In genomic region chr2:122734756-122735155, GRCh38 we compare ENCODE assay signal across 18 cellular contexts.
DNase-seq lines count a peak whose midpoint lies in the region; ATAC-seq and TF ChIP-seq lines count a peak whose summit lies in the region.
"Had no signal": no experiment of that assay in that cellular context is flagged by ENCODE, and none has a peak within 500 bp of the region (broad histone marks: within the 10 kb centered on the region; RNA-seq: fewer than 3 reads in every experiment).

No MANE protein-coding gene starts in this region.

- in situ Hi-C loops in KBM-7 (cut with MboI; ENCODE audit: low pct_unique_long_range_greater_than_20kb, low sequenced_read_pairs) = no loop called here

- H3K4me3 ChIP-seq in kidney epithelial cell (ENCODE audit: low read depth, low read length) = no peak overlapping the region
- no peak overlapping the region for H3K4me3 ChIP-seq in SJCRH30
- H3K4me3 ChIP-seq: uterus had no signal

- H3K9me3 ChIP-seq in SJCRH30 (replicated peaks) = no peaks in the 10 kb centered on the region
- H3K9me3 ChIP-seq: uterus had no signal

- no peaks in the 10 kb centered on the region for H3K27me3 ChIP-seq in kidney epithelial cell (ENCODE audit: control insufficient read depth, insufficient read depth, low read length)
- no peaks in the 10 kb centered on the region for H3K27me3 ChIP-seq in SJCRH30
- H3K27me3 ChIP-seq: uterus had no signal

- DNase-seq in AG08395 (ENCODE audit: low spot score) (peak; percentile 16), KBM-7 (peak; percentile 47), dermis blood vessel endothelial cell (peak; percentile 66), kidney epithelial cell (ENCODE audit: low read depth) (peak; percentile 42), hippocampal formation (lab: John Stamatoyannopoulos, UW) (no peak), NOMO-1 (lab: John Stamatoyannopoulos, UW; ENCODE audit: unreplicated experiment in 2 of 2) (no peak), SJCRH30 (no peak)
- DNase-seq: activated CD4-positive, alpha-beta T cell treated with anti-CD3 and anti-CD28 coated beads for 48 hours; NCI-H1092; NCI-H2107; NCI-H526; stimulated activated naive CD8-positive, alpha-beta T cell treated with anti-CD3 and anti-CD28 coated beads, Interleukin-15, amount 100 ng/mL, for 72 hours; uterus had no signal

- no peaks in the 10 kb centered on the region for H3K36me3 ChIP-seq in kidney epithelial cell (ENCODE audit: control insufficient read depth, insufficient read depth, low read length)
- H3K36me3 ChIP-seq in SJCRH30 = no peaks in the 10 kb centered on the region
- H3K36me3 ChIP-seq: uterus had no signal

- H3K4me1 ChIP-seq in SJCRH30 = no peaks in the 10 kb centered on the region
- H3K4me1 ChIP-seq: uterus had no signal

- H3K27ac ChIP-seq in SJCRH30 = no peak overlapping the region
- H3K27ac ChIP-seq: C4-2B, epithelial cell of prostate, KMS-11, uterus had no signal

- no peak for TF ChIP-seq CTCF in kidney epithelial cell (IDR thresholded peaks at IDR 0.05; ENCODE audit: insufficient read depth, low read length, poor library complexity, severe bottlenecking)

- ATAC-seq in GM18519 (IDR thresholded peaks at IDR 0.05; ENCODE audit: low FRiP score, unreplicated experiment) = no peak
- ATAC-seq: SK-N-SH treated with all-trans-retinoic acid at 6 μM for 48 hours; stimulated activated naive CD8-positive, alpha-beta T cell treated with anti-CD3 and anti-CD28 coated beads, Interleukin-15, amount 100 ng/mL, for 72 hours had no signal

Comparison
In these comparisons a context has a peak if more than half of its experiments do, and no peak if none do; other contexts are left out.
1. DNase-seq: peak in AG08395 (single experiment), KBM-7 (single experiment), dermis blood vessel endothelial cell (single experiment) and kidney epithelial cell (single experiment); none in hippocampal formation (0 of 2), NOMO-1 (0 of 2) and SJCRH30 (0 of 2).